8 cellular contexts compared by ENCODE assay signal in the genomic region with DNA sequence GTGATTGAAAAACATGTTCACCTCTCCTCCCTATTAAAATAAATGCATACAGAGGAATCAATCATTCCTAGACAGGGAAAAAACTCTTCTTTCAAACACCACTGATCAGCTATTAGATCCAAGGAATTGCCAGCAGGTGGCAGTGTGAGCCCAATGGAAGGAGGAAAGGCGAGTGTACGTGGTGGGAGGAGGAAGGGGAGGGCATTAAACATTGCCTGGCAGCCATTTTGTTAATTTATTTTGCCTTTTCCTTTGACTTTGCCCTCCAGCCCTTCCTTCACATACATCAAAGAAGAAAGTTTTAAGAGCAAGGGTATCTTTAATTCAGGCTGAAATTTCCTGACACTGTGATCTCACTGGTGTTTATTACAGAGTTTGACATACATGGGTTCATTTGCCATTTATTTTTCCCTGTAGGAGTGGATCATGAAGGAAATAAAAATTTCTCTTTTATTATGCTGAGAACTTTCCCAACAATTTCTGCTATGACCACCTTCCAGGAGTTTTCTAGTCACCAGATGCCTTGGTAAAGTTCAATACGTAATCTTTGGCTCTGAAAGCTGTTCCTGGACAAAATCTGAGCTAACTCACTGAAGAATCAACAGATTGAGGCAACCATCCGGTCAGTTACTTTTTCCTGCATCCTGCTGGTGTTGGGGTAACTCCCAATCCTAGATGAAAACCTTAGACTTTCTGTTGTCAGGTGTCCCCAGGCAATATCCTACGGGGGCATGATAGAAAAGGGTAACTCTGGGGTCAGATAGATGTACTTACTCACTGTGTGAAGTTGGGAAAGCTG. TPM values are rescaled to one million over a fixed set of nuclear protein-coding genes. Genes with fewer than 3 reads are reported as not detected.
DNase-seq lines count a peak whose midpoint lies in the region; ATAC-seq and TF ChIP-seq lines count a peak whose summit lies in the region.

No MANE protein-coding gene starts in this region.

- no peaks in the 10 kb centered on the region for H3K9me3 Mint-ChIP-seq in WTC11

- POLR2A ChIA-PET in WTC11 (lab: Charles Lee): interaction anchor here (0.6 to 0.8 kb wide), 3 partner anchors 14 to 322 kb away, joined by 3 to 5 read pairs (median 3); no protein-coding TSS in a partner anchor

- H3K4me1 ChIP-seq in smooth muscle cell (ENCODE audit: low read depth): peaks cover 22% of the 10 kb centered on the region

- H3K79me2 ChIP-seq in smooth muscle cell (ENCODE audit: low read depth): peaks cover 43% of the 10 kb centered on the region

- H3K27ac Mint-ChIP-seq in WTC11: peak overlapping the region; percentile 84

- H3K4me1 Mint-ChIP-seq in WTC11: peaks cover 28% of the 10 kb centered on the region

- no peaks in the 10 kb centered on the region; the same call in none of the 2 replicates for H3K27me3 Mint-ChIP-seq in WTC11 (ENCODE audit: low read depth)

- DNase-seq in GF-D8 (lab: John Stamatoyannopoulos, UW): peak; percentile 64
- peak; percentile 94 for DNase-seq in NCI-H2196 (lab: John Stamatoyannopoulos, UW; ENCODE audit: unreplicated experiment)
- peak; percentile 91 for DNase-seq in WTC11 (ENCODE audit: low spot score)
- DNase-seq in caudate nucleus (lab: John Stamatoyannopoulos, UW): peak in 54 of 61 donors; percentile 23 to 93 (median 70)
- DNase-seq in iris pigment epithelial cell (ENCODE audit: low read depth): peak; percentile 84
- DNase-seq in smooth muscle cell (lab: John Stamatoyannopoulos, UW; ENCODE audit: unreplicated experiment): peak; percentile 26

- H3K9ac ChIP-seq in smooth muscle cell (ENCODE audit: low read depth): peak overlapping the region; percentile 94

- H3K36me3 Mint-ChIP-seq in WTC11: no peaks in the 10 kb centered on the region

- CTCF ChIA-PET in WTC11 (lab: Charles Lee): interaction anchor here (0.6 to 8.2 kb wide), 44 partner anchors 9 to 438 kb away, joined by 3 to 129 read pairs (median 6); partner anchors contain the start of genes AHCYL1, AMIGO1, AMPD2 and ATXN7L2

- peak overlapping the region; percentile 87 for H3K4me2 ChIP-seq in smooth muscle cell

- H3K27ac ChIP-seq in caudate nucleus (ENCODE audit: low read depth, low read length) (peak overlapping the region; percentile 81), smooth muscle cell (ENCODE audit: low read depth) (peak overlapping the region; percentile 91)

- H3K36me3 ChIP-seq in smooth muscle cell (ENCODE audit: low read depth): no peaks in the 10 kb centered on the region

- H3K4me3 ChIP-seq in smooth muscle cell: peak overlapping the region; percentile 77

- peak overlapping the region; percentile 85 for H3K4me3 Mint-ChIP-seq in WTC11

- peak; percentile 63 for TF ChIP-seq CTCF in WTC11 (IDR thresholded peaks at IDR 0.05)
- peak; percentile 87 for TF ChIP-seq CTCF in smooth muscle cell (IDR thresholded peaks at IDR 0.05; ENCODE audit: borderline replicate concordance, insufficient read depth, poor library complexity, severe bottlenecking)

- 42% methylated on average over 5 of the region's 5 CpGs for WGBS in smooth muscle cell (ENCODE audit: low lambda C conversion rate)

- ATAC-seq in HG03097 (IDR thresholded peaks at IDR 0.05; ENCODE audit: low FRiP score, unreplicated experiment): peak; percentile 39
- ATAC-seq in WTC11: peak; percentile 50
- no peak for ATAC-seq in GM21367 (IDR thresholded peaks at IDR 0.05; ENCODE audit: unreplicated experiment)

- H3F3A ChIP-seq in smooth muscle cell (ENCODE audit: low read depth): peaks cover 2% of the 10 kb centered on the region

- no peaks in the 10 kb centered on the region for H3K9me3 ChIP-seq in smooth muscle cell (replicated peaks; ENCODE audit: low read depth)

- peaks cover 26% of the 10 kb centered on the region for H4K20me1 ChIP-seq in smooth muscle cell (ENCODE audit: low read depth)

- no peaks in the 10 kb centered on the region for H3K27me3 ChIP-seq in smooth muscle cell (ENCODE audit: low read depth)

- peak overlapping the region; percentile 81 for H2AFZ ChIP-seq in smooth muscle cell (ENCODE audit: low read depth)

TF ChIP-seq in WTC11, 78 proteins besides CTCF, POLR2A, EP300 and RAD21:
- TF ChIP-seq SP1 (CRISPR knock-in tag; conservative IDR thresholded peaks at IDR 0.05): peak; percentile 41; the same call in 1 of the 2 replicates
- TF ChIP-seq, protein P1, sequence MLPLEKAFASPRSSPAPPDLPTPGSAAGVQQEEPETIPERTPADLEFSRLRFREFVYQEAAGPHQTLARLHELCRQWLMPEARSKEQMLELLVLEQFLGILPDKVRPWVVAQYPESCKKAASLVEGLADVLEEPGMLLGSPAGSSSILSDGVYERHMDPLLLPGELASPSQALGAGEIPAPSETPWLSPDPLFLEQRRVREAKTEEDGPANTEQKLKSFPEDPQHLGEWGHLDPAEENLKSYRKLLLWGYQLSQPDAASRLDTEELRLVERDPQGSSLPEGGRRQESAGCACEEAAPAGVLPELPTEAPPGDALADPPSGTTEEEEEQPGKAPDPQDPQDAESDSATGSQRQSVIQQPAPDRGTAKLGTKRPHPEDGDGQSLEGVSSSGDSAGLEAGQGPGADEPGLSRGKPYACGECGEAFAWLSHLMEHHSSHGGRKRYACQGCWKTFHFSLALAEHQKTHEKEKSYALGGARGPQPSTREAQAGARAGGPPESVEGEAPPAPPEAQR (CRISPR knock-in tag; IDR thresholded peaks at IDR 0.05): no peak

RNA-seq across cellular contexts. Expression of gene GNAI3, which starts 1.9 kb away (rescaled TPM):
- 7.1 to 7.2 TPM (median 7.1 TPM) in 3 replicates for total RNA-seq in WTC11 (2021)
- total RNA-seq in smooth muscle cell: 15.4 and 19.0 TPM in 2 replicates
- polyA plus RNA-seq in smooth muscle cell: 11.4 and 13.0 TPM in 2 replicates

RNA-seq across cellular contexts. Expression of gene GPR61, which starts 6.8 kb away (rescaled TPM):
- total RNA-seq in WTC11 (2021): 0.42 to 0.73 TPM (median 0.44 TPM) in 3 replicates
- total RNA-seq in smooth muscle cell: not detected in 2 replicates
- 0.37 TPM in 1 of 2 replicates, not detected in the other for polyA plus RNA-seq in smooth muscle cell

RNA-seq across cellular contexts. Expression of gene AMIGO1, which starts 37.0 kb away (rescaled TPM):
- 2.4 to 3.0 TPM (median 3.0 TPM) in 3 replicates for total RNA-seq in WTC11 (2021)
- total RNA-seq in smooth muscle cell: 0.31 and 0.99 TPM in 2 replicates
- 0.93 and 1.4 TPM in 2 replicates for polyA plus RNA-seq in smooth muscle cell

RNA-seq across cellular contexts. Expression of gene CYB561D1, which starts 52.6 kb away (rescaled TPM):
- total RNA-seq in WTC11 (2021): 5.1 to 6.7 TPM (median 6.5 TPM) in 3 replicates
- total RNA-seq in smooth muscle cell: 4.5 and 8.6 TPM in 2 replicates
- 5.3 and 7.4 TPM in 2 replicates for polyA plus RNA-seq in smooth muscle cell

Comparison
In these comparisons a context has a peak if more than half of its experiments do, and no peak if none do; other contexts are left out.
1. DNase-seq: peak in every context shown above with its lines; median percentile 94 in NCI-H2196; 91 in WTC11; 84 in iris pigment epithelial cell; 70 in caudate nucleus; 64 in GF-D8; 26 in smooth muscle cell.